Comparison of ENCODE assay signal across 21 cellular contexts in genomic region chr1:162549001-162549400, GRCh38. TPM values are rescaled to one million over a fixed set of nuclear protein-coding genes. Genes with fewer than 3 reads are reported as not detected.
A peak's percentile ranks its signal among the peaks of the same experiment; 100 is the strongest.
DNase-seq lines count a peak whose midpoint lies in the region; ATAC-seq and TF ChIP-seq lines count a peak whose summit lies in the region.
"Had no signal": no experiment of that assay in that cellular context is flagged by ENCODE, and none has a peak within 500 bp of the region (broad histone marks: within the 10 kb centered on the region; RNA-seq: fewer than 3 reads in every experiment).

No MANE protein-coding gene starts in this region.

- H3K4me3 ChIP-seq in PC-3 (ENCODE audit: low read length), result no peak overlapping the region
- H3K4me3 ChIP-seq in muscle layer of colon (ENCODE audit: low read depth in 1 of 2, low read length in 2 of 2), result no peak overlapping the region
- no peak overlapping the region for H3K4me3 ChIP-seq in tibial nerve
- H3K4me3 ChIP-seq: colonic mucosa had no signal

- H3K79me2 ChIP-seq in PC-3 (ENCODE audit: low read length), result no peaks in the 10 kb centered on the region

- no peaks in the 10 kb centered on the region for H4K20me1 ChIP-seq in PC-3 (ENCODE audit: low read length)

- no peak for DNase-seq in PC-3
- no peak for DNase-seq in chondrocyte (ENCODE audit: low spot score)
- no peak for DNase-seq in tibial nerve (ENCODE audit: low spot score in 2 of 2)
- no peak for DNase-seq in OCI-M2 (lab: John Stamatoyannopoulos, UW; ENCODE audit: unreplicated experiment)
- no peak for DNase-seq in T-helper 9 cell
- DNase-seq: activated CD4-positive, alpha-beta T cell treated with anti-CD3 and anti-CD28 coated beads for 4 hours; activated naive CD8-positive, alpha-beta T cell treated with anti-CD3 and anti-CD28 coated beads for 36 hours; colonic mucosa; foreskin fibroblast; mesendoderm; naive thymus-derived CD4-positive, alpha-beta T cell; NCI-H1105 treated with DMSO at 0.1 percent for 48 hours; posterior cingulate gyrus; RPMI8226; stimulated activated CD4-positive, alpha-beta T cell treated with anti-CD3 and anti-CD28 coated beads, Interleukin-1b, Interleukin-23, amount 100 ng/mL, for 48 hours; stimulated activated naive CD4-positive, alpha-beta T cell treated with Interleukin-2 at 50 U/mL for 16 hours; T-cell; trophoblast cell had no signal

- intact Hi-C loops in PC-3 (cut with micrococcal nuclease), result no loop called here

- no TSS peak for BruUV-seq in PC-3 (replicated peaks; lab: Mats Ljungman, UMichigan)

- WGBS in tibial nerve, 2 donors, result 75 to 76% methylated on average over 2 of the region's 2 CpGs

- no peaks in the 10 kb centered on the region for H3F3A ChIP-seq in PC-3 (ENCODE audit: low read length, unreplicated experiment)

- no peaks in the 10 kb centered on the region for H3K27me3 Mint-ChIP-seq in chondrocyte (ENCODE audit: low read depth)
- H3K27me3 Mint-ChIP-seq: activated naive CD8-positive, alpha-beta T cell treated with anti-CD3 and anti-CD28 coated beads for 36 hours; brain; naive thymus-derived CD4-positive, alpha-beta T cell; T-cell had no signal

- H3K27me3 ChIP-seq in PC-3 (ENCODE audit: low read length), result no peaks in the 10 kb centered on the region
- no peaks in the 10 kb centered on the region for H3K27me3 ChIP-seq in muscle layer of colon (ENCODE audit: control insufficient read depth in 1 of 2, insufficient read depth in 2 of 2, low read length in 2 of 2)
- H3K27me3 ChIP-seq in tibial nerve, result no peaks in the 10 kb centered on the region
- H3K27me3 ChIP-seq: colonic mucosa had no signal

- H3K9me3 Mint-ChIP-seq in chondrocyte (ENCODE audit: low read depth), result no peaks in the 10 kb centered on the region
- H3K9me3 Mint-ChIP-seq: activated naive CD8-positive, alpha-beta T cell treated with anti-CD3 and anti-CD28 coated beads for 36 hours; brain; T-cell had no signal

- no peak overlapping the region for H3K9ac ChIP-seq in PC-3 (ENCODE audit: low read length)
- no peak overlapping the region for H3K9ac ChIP-seq in muscle layer of colon (ENCODE audit: low read length)

- ATAC-seq in PC-3 (no peak), GM19324 (IDR thresholded peaks at IDR 0.05; ENCODE audit: low FRiP score, unreplicated experiment) (no peak)
- ATAC-seq: T-cell had no signal

- no peak for TF ChIP-seq POLR2A in tibial nerve (IDR thresholded peaks at IDR 0.05)

- CTCF ChIA-PET in PC-3 (lab: Charles Lee), result no interaction called here

- H3K4me3 Mint-ChIP-seq in chondrocyte (ENCODE audit: unreplicated experiment), result no peak overlapping the region
- H3K4me3 Mint-ChIP-seq: activated naive CD8-positive, alpha-beta T cell treated with anti-CD3 and anti-CD28 coated beads for 36 hours; brain; naive thymus-derived CD4-positive, alpha-beta T cell; T-cell had no signal

- 0 out of 2 replicates have a peak, but pooled peaks cover 3% of the 10 kb centered on the region for H3K9me2 ChIP-seq in PC-3 (replicated peaks; ENCODE audit: low read length)

- no peak overlapping the region for H3K4me2 ChIP-seq in PC-3 (ENCODE audit: low read length)

- TF ChIP-seq EP300 in tibial nerve (IDR thresholded peaks at IDR 0.05), result no peak

- H3K36me3 ChIP-seq in PC-3 (ENCODE audit: low read depth, low read length), result no peaks in the 10 kb centered on the region
- no peaks in the 10 kb centered on the region for H3K36me3 ChIP-seq in muscle layer of colon (ENCODE audit: insufficient read depth, low read length)
- H3K36me3 ChIP-seq in tibial nerve, result no peaks in the 10 kb centered on the region
- H3K36me3 ChIP-seq: colonic mucosa had no signal

- H3K4me1 ChIP-seq in PC-3 (ENCODE audit: insufficient read depth, low read length), result peaks cover 18% of the 10 kb centered on the region
- H3K4me1 ChIP-seq in muscle layer of colon (ENCODE audit: insufficient read depth, low read length), result peaks cover 7% of the 10 kb centered on the region
- H3K4me1 ChIP-seq in tibial nerve, result peaks cover 0 to 9% (median 0%) of the 10 kb centered on the region in 4 donors
- H3K4me1 ChIP-seq: colonic mucosa had no signal

- no peaks in the 10 kb centered on the region for H3K9me3 ChIP-seq in PC-3 (ENCODE audit: low read length)
- H3K9me3 ChIP-seq in muscle layer of colon (ENCODE audit: low read length), result no peaks in the 10 kb centered on the region
- H3K9me3 ChIP-seq in tibial nerve, result no peaks in the 10 kb centered on the region
- H3K9me3 ChIP-seq: colonic mucosa had no signal

- peak overlapping the region; percentile 10 for H3K27ac Mint-ChIP-seq in chondrocyte (ENCODE audit: unreplicated experiment)
- H3K27ac Mint-ChIP-seq: activated naive CD8-positive, alpha-beta T cell treated with anti-CD3 and anti-CD28 coated beads for 36 hours; brain; naive thymus-derived CD4-positive, alpha-beta T cell; T-cell had no signal

- peaks cover 18% of the 10 kb centered on the region for H3K4me1 Mint-ChIP-seq in chondrocyte (ENCODE audit: low read depth)
- H3K4me1 Mint-ChIP-seq: activated naive CD8-positive, alpha-beta T cell treated with anti-CD3 and anti-CD28 coated beads for 36 hours; brain; T-cell had no signal

- no peaks in the 10 kb centered on the region for H3K36me3 Mint-ChIP-seq in chondrocyte (ENCODE audit: low read depth)
- H3K36me3 Mint-ChIP-seq: brain; naive thymus-derived CD4-positive, alpha-beta T cell; T-cell had no signal

- H3K27ac ChIP-seq in PC-3 (ENCODE audit: low read length) (no peak overlapping the region), muscle layer of colon (ENCODE audit: low read depth, low read length) (peak overlapping the region; percentile 73), tibial nerve (peak overlapping the region; percentile 16 to 84 (median 62))
- H3K27ac ChIP-seq: colonic mucosa had no signal

- TF ChIP-seq CTCF in PC-3 (conservative IDR thresholded peaks at IDR 0.05; ENCODE audit: low read depth, low read length) (no peak), chondrocyte (IDR thresholded peaks at IDR 0.05) (no peak), tibial nerve (IDR thresholded peaks at IDR 0.05) (no peak)

- 0 out of 2 replicates have a peak overlapping the region, but pooled peaks have one; percentile 0 for H2AFZ ChIP-seq in PC-3 (ENCODE audit: low read length)

- POLR2A ChIA-PET in PC-3 (lab: Charles Lee; ENCODE audit: unreplicated experiment), result no interaction called here

RNA-seq across cellular contexts. Expression of gene UAP1, which starts 12.5 kb away (rescaled TPM):
- total RNA-seq in PC-3 (2014; rRNA removed) (116 and 118 TPM in 2 replicates), chondrocyte (49.6 to 66.6 TPM (median 52.7 TPM) in 3 replicates), tibial nerve (100 to 1,000 TPM in 2 of 4 donors, 10 to 100 TPM in 2; 93.9 to 194 (median 113) TPM)

RNA-seq across cellular contexts. Expression of gene UHMK1, which starts 51.4 kb away (rescaled TPM):
- total RNA-seq in PC-3 (2014; rRNA removed), result 69.4 and 70.4 TPM in 2 replicates
- total RNA-seq in chondrocyte, result 28.4 to 35.4 TPM (median 29.2 TPM) in 3 replicates
- 10 to 100 TPM; 36.1 to 56.9 (median 49.2) TPM for total RNA-seq in tibial nerve
